ENCODE assay signal across 8 cellular contexts in genomic region chr11:73760066-73760679, GRCh38. TPM values are rescaled to one million over a fixed set of nuclear protein-coding genes. Genes with fewer than 3 reads are reported as not detected.
DNase-seq lines count a peak whose midpoint lies in the region; ATAC-seq and TF ChIP-seq lines count a peak whose summit lies in the region.

No MANE protein-coding gene starts in this region.

- H3K4me1 Mint-ChIP-seq in activated CD8-positive, alpha-beta T cell treated with anti-CD3 and anti-CD28 coated beads for 36 hours (ENCODE audit: low read depth): peaks cover 23% of the 10 kb centered on the region
- H3K4me1 Mint-ChIP-seq in naive thymus-derived CD4-positive, alpha-beta T cell: peaks cover 19 to 40% (median 32%) of the 10 kb centered on the region in 7 donors

- H3K4me3 ChIP-seq in BLaER1 (peak overlapping the region; percentile 100), uterus (peak overlapping the region; percentile 68 to 91)
- peak overlapping the region; percentile 87 for H3K4me3 ChIP-seq in naive thymus-derived CD4-positive, alpha-beta T cell (ENCODE audit: low read length)

- POLR2A ChIA-PET in activated CD8-positive, alpha-beta T cell treated with anti-CD3 and anti-CD28 coated beads for 36 hours (lab: Charles Lee): interaction anchor here (0.9 to 3.0 kb wide), 7 partner anchors 8 to 118 kb away, joined by 3 to 26 read pairs (median 3); partner anchors contain the start of gene MRPL48
- POLR2A ChIA-PET in naive thymus-derived CD4-positive, alpha-beta T cell (lab: Charles Lee): interaction anchor here (1.0 to 9.7 kb wide), 6 partner anchors 15 to 411 kb away, joined by 3 to 162 read pairs (median 6); partner anchors contain the start of genes FAM168A, MRPL48 and PPME1

- peaks cover 19% of the 10 kb centered on the region for H3K4me1 ChIP-seq in BLaER1
- peaks cover 14 to 15% of the 10 kb centered on the region in 2 donors for H3K4me1 ChIP-seq in naive thymus-derived CD4-positive, alpha-beta T cell (ENCODE audit: control insufficient read depth in 2 of 2, insufficient read depth in 2 of 2, low read length in 2 of 2)
- H3K4me1 ChIP-seq in uterus: peaks cover 4 to 8% of the 10 kb centered on the region in 2 donors

- H3K36me3 Mint-ChIP-seq in activated CD8-positive, alpha-beta T cell treated with anti-CD3 and anti-CD28 coated beads for 36 hours (ENCODE audit: low read depth): peaks cover 7% of the 10 kb centered on the region
- H3K36me3 Mint-ChIP-seq in naive thymus-derived CD4-positive, alpha-beta T cell: peaks cover 0 to 20% (median 0%) of the 10 kb centered on the region in 5 donors

- peak; percentile 2 for DNase-seq in GM19240 (ENCODE audit: insufficient read length, low spot score)
- peak; percentile 49 for DNase-seq in HT-29 (ENCODE audit: low spot score)
- no peak for DNase-seq in activated CD8-positive, alpha-beta T cell treated with anti-CD3 and anti-CD28 coated beads for 36 hours
- peak; percentile 44 for DNase-seq in fibroblast of gingiva (ENCODE audit: low read depth)
- DNase-seq in naive thymus-derived CD4-positive, alpha-beta T cell: peak in 1 of 9 donors; percentile 9
- DNase-seq in uterus: peak; percentile 47 to 58

- H3K9ac ChIP-seq in BLaER1: peak overlapping the region; percentile 97

- H3K9me3 Mint-ChIP-seq in activated CD8-positive, alpha-beta T cell treated with anti-CD3 and anti-CD28 coated beads for 36 hours: no peaks in the 10 kb centered on the region
- no peaks in the 10 kb centered on the region for H3K9me3 Mint-ChIP-seq in naive thymus-derived CD4-positive, alpha-beta T cell

- peak overlapping the region; percentile 87 for H3K4me3 Mint-ChIP-seq in activated CD8-positive, alpha-beta T cell treated with anti-CD3 and anti-CD28 coated beads for 36 hours
- peak overlapping the region; percentile 89 to 98 (median 94) for H3K4me3 Mint-ChIP-seq in naive thymus-derived CD4-positive, alpha-beta T cell

- TF ChIP-seq CTCF in activated CD8-positive, alpha-beta T cell treated with anti-CD3 and anti-CD28 coated beads for 36 hours (IDR thresholded peaks at IDR 0.05): no peak
- TF ChIP-seq CTCF in uterus (IDR thresholded peaks at IDR 0.05): no peak

- H3K27ac ChIP-seq in BLaER1: peak overlapping the region; percentile 90
- peak overlapping the region; percentile 89 for H3K27ac ChIP-seq in naive thymus-derived CD4-positive, alpha-beta T cell (ENCODE audit: low read depth, low read length)
- peak overlapping the region; percentile 93 to 96 for H3K27ac ChIP-seq in uterus

- H3K27ac Mint-ChIP-seq in activated CD8-positive, alpha-beta T cell treated with anti-CD3 and anti-CD28 coated beads for 36 hours: peak overlapping the region; percentile 82
- H3K27ac Mint-ChIP-seq in naive thymus-derived CD4-positive, alpha-beta T cell: peak overlapping the region; percentile 73 to 95 (median 92)

- H4K20me1 ChIP-seq in BLaER1: peaks cover 44% of the 10 kb centered on the region

- CTCF ChIA-PET in activated CD8-positive, alpha-beta T cell treated with anti-CD3 and anti-CD28 coated beads for 36 hours (lab: Charles Lee): interaction anchor here (1.5 to 2.2 kb wide), 3 partner anchors 19 to 27 kb away, joined by 4 to 8 read pairs (median 8); partner anchors contain the start of gene MRPL48
- CTCF ChIA-PET in naive thymus-derived CD4-positive, alpha-beta T cell (lab: Charles Lee): interaction anchor here (0.8 to 3.6 kb wide), 2 partner anchors 19 to 99 kb away, joined by 6 to 22 read pairs; no protein-coding TSS in a partner anchor

- H3K4me2 ChIP-seq in BLaER1: peak overlapping the region; percentile 93

- H3K27me3 Mint-ChIP-seq in activated CD8-positive, alpha-beta T cell treated with anti-CD3 and anti-CD28 coated beads for 36 hours: no peaks in the 10 kb centered on the region
- H3K27me3 Mint-ChIP-seq in naive thymus-derived CD4-positive, alpha-beta T cell: peaks cover 0 to 3% (median 0%) of the 10 kb centered on the region in 5 donors

- H3K27me3 ChIP-seq in BLaER1 (no peaks in the 10 kb centered on the region), uterus (no peaks in the 10 kb centered on the region)
- no peaks in the 10 kb centered on the region for H3K27me3 ChIP-seq in naive thymus-derived CD4-positive, alpha-beta T cell (ENCODE audit: control insufficient read depth in 2 of 2, insufficient read depth in 2 of 2, low read length in 2 of 2)

- no peak for ATAC-seq in activated CD8-positive, alpha-beta T cell treated with anti-CD3 and anti-CD28 coated beads for 36 hours
- ATAC-seq in naive thymus-derived CD4-positive, alpha-beta T cell: no peak
- no peak for ATAC-seq in HG03139 (IDR thresholded peaks at IDR 0.05; ENCODE audit: unreplicated experiment)

- TF ChIP-seq POLR2A in uterus (IDR thresholded peaks at IDR 0.05): no peak

- intact Hi-C loops in activated CD8-positive, alpha-beta T cell treated with anti-CD3 and anti-CD28 coated beads for 36 hours (cut with micrococcal nuclease): no loop called here
- intact Hi-C loops in naive thymus-derived CD4-positive, alpha-beta T cell (cut with micrococcal nuclease): loop anchor here in 1 of 2 donors (5.0 to 10.0 kb wide), 2 partner anchors 385 to 987 kb away; partner anchors contain the start of genes RELT and RNF169
- intact Hi-C loops in uterus (cut with DNase I; ENCODE audit: low total_unique reads): no loop called here

- H3K36me3 ChIP-seq in BLaER1 (0 out of 2 replicates have a peak, but pooled peaks cover 9% of the 10 kb centered on the region), uterus (no peaks in the 10 kb centered on the region)
- H3K36me3 ChIP-seq in naive thymus-derived CD4-positive, alpha-beta T cell (ENCODE audit: control insufficient read depth in 2 of 3, insufficient read depth in 3 of 3, low read length in 3 of 3): peaks cover 0 to 7% (median 0%) of the 10 kb centered on the region in 3 experiments

- H3K9me3 ChIP-seq in BLaER1: no peaks in the 10 kb centered on the region
- H3K9me3 ChIP-seq in naive thymus-derived CD4-positive, alpha-beta T cell (ENCODE audit: control insufficient read depth in 2 of 3, low read length in 3 of 3): no peaks in the 10 kb centered on the region
- no peaks in the 10 kb centered on the region for H3K9me3 ChIP-seq in uterus

RNA-seq across cellular contexts. Expression of gene RAB6A, which starts 0.7 kb away (rescaled TPM):
- 158 and 166 TPM in 2 replicates for total RNA-seq in HT-29 (2014; rRNA removed; shearing (Covaris generic))
- 10 to 100 TPM; 75.3 to 77.6 TPM for total RNA-seq in activated CD8-positive, alpha-beta T cell treated with anti-CD3 and anti-CD28 coated beads for 36 hours
- 10 to 100 TPM; 54.9 to 94.5 (median 80.0) TPM for total RNA-seq in naive thymus-derived CD4-positive, alpha-beta T cell
- 10 to 100 TPM; 71.6 to 93.6 TPM for polyA plus RNA-seq in naive thymus-derived CD4-positive, alpha-beta T cell
- total RNA-seq in uterus: 100 to 1,000 TPM in 3 of 4 donors, 10 to 100 TPM in 1; 75.9 to 129 (median 119) TPM

RNA-seq across cellular contexts. Expression of gene MRPL48, which starts 27.5 kb away (rescaled TPM):
- 83.4 and 92.0 TPM in 2 replicates for total RNA-seq in HT-29 (2014; rRNA removed; shearing (Covaris generic))
- 10 to 100 TPM; 41.3 to 44.9 TPM for total RNA-seq in activated CD8-positive, alpha-beta T cell treated with anti-CD3 and anti-CD28 coated beads for 36 hours
- total RNA-seq in naive thymus-derived CD4-positive, alpha-beta T cell: 10 to 100 TPM; 20.3 to 50.6 (median 25.5) TPM
- polyA plus RNA-seq in naive thymus-derived CD4-positive, alpha-beta T cell: 10 to 100 TPM; 68.6 to 88.7 TPM
- total RNA-seq in uterus: 10 to 100 TPM in 2 of 4 donors, 1 to 10 TPM in 2; 5.6 to 29.6 (median 11.9) TPM
